Comparison of ENCODE assay signal across 8 cellular contexts in genomic region chr17:75270218-75270965, GRCh38. TPM values are rescaled to one million over a fixed set of nuclear protein-coding genes. Genes with fewer than 3 reads are reported as not detected.
A peak's percentile ranks its signal among the peaks of the same experiment; 100 is the strongest.
DNase-seq lines count a peak whose midpoint lies in the region; ATAC-seq, FAIRE-seq and TF ChIP-seq lines count a peak whose summit lies in the region.

No MANE protein-coding gene starts in this region.

- in situ Hi-C loops in HepG2 (cut with HindIII; ENCODE audit: extremely low pct_ligation_motif_present, low pct_unique_long_range_greater_than_20kb), result no loop called here

- H3K27ac ChIP-seq in AG04450 (ENCODE audit: low read depth, low read length) (peak overlapping the region; percentile 57), HepG2 (ENCODE audit: extremely low read length, insufficient read depth, low read length) (peak overlapping the region; percentile 68)

- BruUV-seq in HepG2 (replicated peaks; lab: Mats Ljungman, UMichigan), result no TSS peak

- TF ChIP-seq RAD21 in HepG2 (CRISPR knock-in tag; IDR thresholded peaks at IDR 0.05), result peak; percentile 85

- TF ChIP-seq EP300 in HepG2 (IDR thresholded peaks at IDR 0.05; ENCODE audit: low read depth in 2 of 2, low read length in 2 of 2) (no peak), HepG2 (CRISPR knock-in tag; IDR thresholded peaks at IDR 0.05; ENCODE audit: borderline replicate concordance) (no peak)

- CTCF ChIA-PET in AG04450 (lab: Charles Lee) (interaction anchor here (0.5 to 4.5 kb wide), 47 partner anchors 9 to 309 kb away, joined by 3 to 70 read pairs (median 4); partner anchors contain the start of genes GGA3, GRB2, MRPS7 and SLC25A19), HepG2 (lab: Yijun Ruan, JAX; ENCODE audit: low intra/inter-chr PET ratio, low total read pairs) (interaction anchor here (0.9 to 1.2 kb wide), 3 partner anchors 18 to 142 kb away, joined by 3 to 4 read pairs (median 3); partner anchors contain the start of gene SLC25A19)

- H3K27me3 ChIP-seq in AG04450 (ENCODE audit: control insufficient read depth, insufficient read depth, low read length) (no peaks in the 10 kb centered on the region), HepG2 (ENCODE audit: control insufficient read depth in 1 of 2, insufficient read depth in 2 of 2, low read length in 2 of 2) (no peaks in the 10 kb centered on the region)

- peaks cover 12 to 33% of the 10 kb centered on the region in 2 experiments for H3K36me3 ChIP-seq in HepG2 (replicated peaks in 1 of 2; ENCODE audit: control insufficient read depth in 1 of 2, insufficient read depth in 2 of 2, low read length in 2 of 2)

- FAIRE-seq in HepG2 (lab: Jason Lieb, UNC), result peak; percentile 79

- peak; percentile 53 for TF ChIP-seq CTCF in AG04450 (IDR thresholded peaks at IDR 0.05; ENCODE audit: low read depth, low read length)
- TF ChIP-seq CTCF in HepG2 (CRISPR knock-in tag; IDR thresholded peaks at IDR 0.05), result peak; percentile 91

- peaks cover 43% of the 10 kb centered on the region for H3K4me1 ChIP-seq in HepG2 (ENCODE audit: insufficient read depth, low read length)

- 0% methylated on average over 9 of the region's 47 CpGs for WGBS in HepG2 (ENCODE audit: low lambda C conversion rate)

- H3K4me3 ChIP-seq in AG04450 (ENCODE audit: low read depth, low read length) (peak overlapping the region; percentile 78), HepG2 (replicated peaks in 1 of 3; ENCODE audit: insufficient read depth in 1 of 3, low read depth in 2 of 3, low read length in 3 of 3) (peak overlapping the region; percentile 91 to 98 (median 94))

- DNase-seq in AG04450 (ENCODE audit: low read depth, low spot score) (no peak), NCI-H2227 (lab: John Stamatoyannopoulos, UW; ENCODE audit: unreplicated experiment) (peak; percentile 73), dedifferentiated amniotic fluid mesenchymal stem cell (ENCODE audit: extremely low spot score) (peak; percentile 55), HepG2 (ENCODE audit: low spot score) (peak; percentile 88)
- peak; percentile 20 for DNase-seq in stimulated activated CD8-positive, alpha-beta memory T cell treated with anti-CD3 and anti-CD28 coated beads, Interleukin-12 subunit alpha, Interleukin-12 subunit beta, amount 100 ng/mL, for 1 hour (ENCODE audit: low read depth)

- H3K79me2 ChIP-seq in HepG2 (ENCODE audit: insufficient read depth, low read length), result peaks cover 6% of the 10 kb centered on the region

- no peak overlapping the region for H2AFZ ChIP-seq in HepG2 (ENCODE audit: low read length)

- H3K9me3 ChIP-seq in AG04450 (ENCODE audit: control insufficient read depth, insufficient read depth, low read length) (no peaks in the 10 kb centered on the region; the same call in 1 of the 2 replicates), HepG2 (ENCODE audit: low read length) (no peaks in the 10 kb centered on the region)

- H3K4me2 ChIP-seq in HepG2 (ENCODE audit: low read depth, low read length), result peak overlapping the region; percentile 94

- peak; percentile 59 to 72; a peak in 3 of 4 replicates for TF ChIP-seq POLR2A in HepG2 (IDR thresholded peaks at IDR 0.05; ENCODE audit: insufficient read depth in 1 of 2, low read depth in 2 of 2, low read length in 2 of 2)

- no peaks in the 10 kb centered on the region for H4K20me1 ChIP-seq in HepG2 (ENCODE audit: insufficient read depth, low read length)

- peak; percentile 34 for ATAC-seq in GM18502 (IDR thresholded peaks at IDR 0.05; ENCODE audit: poor library complexity, unreplicated experiment)
- ATAC-seq in HG02943 (IDR thresholded peaks at IDR 0.05; ENCODE audit: low read depth, unreplicated experiment), result peak; percentile 33
- ATAC-seq in activated CD4-positive, CD25-positive, alpha-beta regulatory T cell treated with anti-CD3 and anti-CD28 coated beads, Interleukin-2, amount 50 U/mL, for 24 hours, result peak; percentile 32 to 42
- ATAC-seq in HepG2, result peak; percentile 71

- peak overlapping the region; percentile 83 for H3K9ac ChIP-seq in HepG2 (ENCODE audit: insufficient read depth, low read depth, low read length)

- POLR2A ChIA-PET in AG04450 (lab: Yijun Ruan, JAX), result interaction anchor here (0.6 to 3.1 kb wide), 9 partner anchors 9 to 612 kb away, joined by 3 to 29 read pairs (median 4); partner anchors contain the start of genes GGA3, GRB2, MRPS7 and NUP85
- POLR2A ChIA-PET in HepG2 (lab: Yijun Ruan, JAX), result interaction anchor here (0.6 to 6.6 kb wide), 28 partner anchors 9 to 241 kb away, joined by 3 to 93 read pairs (median 4); partner anchors contain the start of genes GGA3, GRB2, JPT1 and MRPS7

- intact Hi-C loops in HepG2 (cut with micrococcal nuclease; ENCODE audit: unreplicated experiment), result loop anchor here (1.0 to 2.0 kb wide), 3 partner anchors 39 to 142 kb away; partner anchors contain the start of gene GRB2

RNA-seq across cellular contexts. Expression of gene MIF4GD, which starts 0.6 kb away (rescaled TPM):
- polyA plus RNA-seq in AG04450 (2011; rRNA removed), result 6.0 and 6.9 TPM in 2 replicates
- 4.3 and 4.7 TPM in 2 replicates for polyA minus RNA-seq in AG04450 (2011; rRNA and poly(A)+ RNA removed)
- 12.4 and 14.0 TPM in 2 replicates for total RNA-seq in HepG2 (2016; rRNA removed; fragmentation: Illumina TruSeq; extraction: Trizol)
- 14.9 and 19.4 TPM in 2 replicates for total RNA-seq in HepG2 (2016; cell fraction: cytosol; rRNA removed; fragmentation: Illumina TruSeq; extraction: Trizol; ENCODE audit: low read depth)
- total RNA-seq in HepG2 (2016; cell fraction: insoluble cytoplasmic fraction; rRNA removed; fragmentation: Illumina TruSeq; extraction: Trizol), result 12.4 and 12.8 TPM in 2 replicates
- total RNA-seq in HepG2 (2016; cell fraction: membrane; rRNA removed; fragmentation: Illumina TruSeq; extraction: Trizol), result 20.2 and 27.4 TPM in 2 replicates
- total RNA-seq in HepG2 (2016; cell fraction: nucleus; rRNA removed; fragmentation: Illumina TruSeq; extraction: Trizol), result 7.5 and 8.5 TPM in 2 replicates
- 28.0 and 28.5 TPM in 2 replicates for polyA plus RNA-seq in HepG2 (2011; rRNA removed)
- 30.7 and 36.9 TPM in 2 replicates for polyA plus RNA-seq in HepG2 (2011; cell fraction: cytosol; rRNA removed)
- 22.5 and 28.6 TPM in 2 replicates for polyA plus RNA-seq in HepG2 (2011; cell fraction: nucleus; rRNA removed)
- 16.1 and 23.1 TPM in 2 replicates for polyA plus RNA-seq in HepG2 (2012)
- 24.3 and 26.9 TPM in 2 replicates for polyA plus RNA-seq in HepG2 (2016; cell fraction: cytosol; fragmentation: Illumina TruSeq; extraction: Trizol; ENCODE audit: low read depth)
- 14.3 and 16.3 TPM in 2 replicates for polyA plus RNA-seq in HepG2 (2016; cell fraction: insoluble cytoplasmic fraction; fragmentation: Illumina TruSeq; extraction: Trizol; ENCODE audit: low read depth)
- polyA plus RNA-seq in HepG2 (2016; cell fraction: membrane; fragmentation: Illumina TruSeq; extraction: Trizol; ENCODE audit: low read depth), result 22.6 and 27.4 TPM in 2 replicates
- polyA plus RNA-seq in HepG2 (2016; cell fraction: nucleus; fragmentation: Illumina TruSeq; extraction: Trizol; ENCODE audit: insufficient read depth, low read depth), result 16.3 and 18.0 TPM in 2 replicates
- polyA minus RNA-seq in HepG2 (2011; rRNA and poly(A)+ RNA removed; ENCODE audit: low replicate concordance), result 36.9 and 56.1 TPM in 2 replicates
- 8.3 and 10.2 TPM in 2 replicates for polyA minus RNA-seq in HepG2 (2011; cell fraction: cytosol; rRNA and poly(A)+ RNA removed)
- polyA minus RNA-seq in HepG2 (2011; cell fraction: nucleus; rRNA and poly(A)+ RNA removed), result 6.3 and 6.7 TPM in 2 replicates

RNA-seq across cellular contexts. Expression of gene MRPS7, which starts 8.7 kb away (rescaled TPM):
- polyA plus RNA-seq in AG04450 (2011; rRNA removed) (53.8 and 62.6 TPM in 2 replicates), HepG2 (2011; rRNA removed) (94.2 and 97.0 TPM in 2 replicates)
- 28.8 and 29.8 TPM in 2 replicates for polyA minus RNA-seq in AG04450 (2011; rRNA and poly(A)+ RNA removed)
- total RNA-seq in HepG2 (2016; rRNA removed; fragmentation: Illumina TruSeq; extraction: Trizol), result 162 and 184 TPM in 2 replicates
- total RNA-seq in HepG2 (2016; cell fraction: cytosol; rRNA removed; fragmentation: Illumina TruSeq; extraction: Trizol; ENCODE audit: low read depth), result 134 and 137 TPM in 2 replicates
- total RNA-seq in HepG2 (2016; cell fraction: insoluble cytoplasmic fraction; rRNA removed; fragmentation: Illumina TruSeq; extraction: Trizol), result 167 and 201 TPM in 2 replicates
- 80.5 and 88.4 TPM in 2 replicates for total RNA-seq in HepG2 (2016; cell fraction: membrane; rRNA removed; fragmentation: Illumina TruSeq; extraction: Trizol)
- 68.8 and 73.8 TPM in 2 replicates for total RNA-seq in HepG2 (2016; cell fraction: nucleus; rRNA removed; fragmentation: Illumina TruSeq; extraction: Trizol)
- polyA plus RNA-seq in HepG2 (2011; cell fraction: cytosol; rRNA removed), result 87.2 and 95.5 TPM in 2 replicates
- polyA plus RNA-seq in HepG2 (2011; cell fraction: nucleus; rRNA removed), result 63.3 and 73.0 TPM in 2 replicates
- polyA plus RNA-seq in HepG2 (2012), result 72.9 and 76.0 TPM in 2 replicates
- polyA plus RNA-seq in HepG2 (2016; cell fraction: cytosol; fragmentation: Illumina TruSeq; extraction: Trizol; ENCODE audit: low read depth), result 45.6 and 49.3 TPM in 2 replicates
- polyA plus RNA-seq in HepG2 (2016; cell fraction: insoluble cytoplasmic fraction; fragmentation: Illumina TruSeq; extraction: Trizol; ENCODE audit: low read depth), result 166 and 186 TPM in 2 replicates
- 55.3 and 55.7 TPM in 2 replicates for polyA plus RNA-seq in HepG2 (2016; cell fraction: membrane; fragmentation: Illumina TruSeq; extraction: Trizol; ENCODE audit: low read depth)
- polyA plus RNA-seq in HepG2 (2016; cell fraction: nucleus; fragmentation: Illumina TruSeq; extraction: Trizol; ENCODE audit: insufficient read depth, low read depth), result 89.9 and 111 TPM in 2 replicates
- 59.7 and 76.4 TPM in 2 replicates for polyA minus RNA-seq in HepG2 (2011; rRNA and poly(A)+ RNA removed; ENCODE audit: low replicate concordance)
- polyA minus RNA-seq in HepG2 (2011; cell fraction: cytosol; rRNA and poly(A)+ RNA removed), result 39.8 and 44.1 TPM in 2 replicates
- 72.5 and 79.3 TPM in 2 replicates for polyA minus RNA-seq in HepG2 (2011; cell fraction: nucleus; rRNA and poly(A)+ RNA removed)

RNA-seq across cellular contexts. Expression of gene GGA3, which starts 9.0 kb away (rescaled TPM):
- polyA plus RNA-seq in AG04450 (2011; rRNA removed) (25.0 and 25.8 TPM in 2 replicates), HepG2 (2011; rRNA removed) (43.7 and 50.1 TPM in 2 replicates)
- 39.5 and 50.0 TPM in 2 replicates for polyA minus RNA-seq in AG04450 (2011; rRNA and poly(A)+ RNA removed)
- total RNA-seq in HepG2 (2016; rRNA removed; fragmentation: Illumina TruSeq; extraction: Trizol), result 20.9 and 28.4 TPM in 2 replicates
- total RNA-seq in HepG2 (2016; cell fraction: cytosol; rRNA removed; fragmentation: Illumina TruSeq; extraction: Trizol; ENCODE audit: low read depth), result 27.6 and 36.0 TPM in 2 replicates
- total RNA-seq in HepG2 (2016; cell fraction: insoluble cytoplasmic fraction; rRNA removed; fragmentation: Illumina TruSeq; extraction: Trizol), result 19.3 and 27.1 TPM in 2 replicates
- 16.9 and 18.9 TPM in 2 replicates for total RNA-seq in HepG2 (2016; cell fraction: membrane; rRNA removed; fragmentation: Illumina TruSeq; extraction: Trizol)
- 36.9 and 38.2 TPM in 2 replicates for total RNA-seq in HepG2 (2016; cell fraction: nucleus; rRNA removed; fragmentation: Illumina TruSeq; extraction: Trizol)
- 13.5 and 14.0 TPM in 2 replicates for polyA plus RNA-seq in HepG2 (2011; cell fraction: cytosol; rRNA removed)
- 250 and 284 TPM in 2 replicates for polyA plus RNA-seq in HepG2 (2011; cell fraction: nucleus; rRNA removed)
- 35.6 and 46.6 TPM in 2 replicates for polyA plus RNA-seq in HepG2 (2012)
- polyA plus RNA-seq in HepG2 (2016; cell fraction: cytosol; fragmentation: Illumina TruSeq; extraction: Trizol; ENCODE audit: low read depth), result 2.6 and 2.9 TPM in 2 replicates
- 14.5 and 18.7 TPM in 2 replicates for polyA plus RNA-seq in HepG2 (2016; cell fraction: insoluble cytoplasmic fraction; fragmentation: Illumina TruSeq; extraction: Trizol; ENCODE audit: low read depth)
- polyA plus RNA-seq in HepG2 (2016; cell fraction: membrane; fragmentation: Illumina TruSeq; extraction: Trizol; ENCODE audit: low read depth), result 7.5 and 8.4 TPM in 2 replicates
- polyA plus RNA-seq in HepG2 (2016; cell fraction: nucleus; fragmentation: Illumina TruSeq; extraction: Trizol; ENCODE audit: insufficient read depth, low read depth), result 131 and 138 TPM in 2 replicates
- polyA minus RNA-seq in HepG2 (2011; rRNA and poly(A)+ RNA removed; ENCODE audit: low replicate concordance), result 45.8 and 47.5 TPM in 2 replicates
- polyA minus RNA-seq in HepG2 (2011; cell fraction: cytosol; rRNA and poly(A)+ RNA removed), result 11.4 and 16.5 TPM in 2 replicates
- polyA minus RNA-seq in HepG2 (2011; cell fraction: nucleus; rRNA and poly(A)+ RNA removed), result 60.0 and 81.4 TPM in 2 replicates

RNA-seq across cellular contexts. Expression of gene SLC25A19, which starts 18.8 kb away (rescaled TPM):
- 3.5 and 4.4 TPM in 2 replicates for polyA plus RNA-seq in AG04450 (2011; rRNA removed)
- polyA minus RNA-seq in AG04450 (2011; rRNA and poly(A)+ RNA removed), result 3.6 and 4.7 TPM in 2 replicates
- 41.4 and 42.2 TPM in 2 replicates for total RNA-seq in HepG2 (2016; rRNA removed; fragmentation: Illumina TruSeq; extraction: Trizol)
- 27.2 and 31.3 TPM in 2 replicates for total RNA-seq in HepG2 (2016; cell fraction: cytosol; rRNA removed; fragmentation: Illumina TruSeq; extraction: Trizol; ENCODE audit: low read depth)
- total RNA-seq in HepG2 (2016; cell fraction: insoluble cytoplasmic fraction; rRNA removed; fragmentation: Illumina TruSeq; extraction: Trizol), result 37.5 and 41.8 TPM in 2 replicates
- total RNA-seq in HepG2 (2016; cell fraction: membrane; rRNA removed; fragmentation: Illumina TruSeq; extraction: Trizol), result 45.2 and 53.1 TPM in 2 replicates
- 24.9 and 25.1 TPM in 2 replicates for total RNA-seq in HepG2 (2016; cell fraction: nucleus; rRNA removed; fragmentation: Illumina TruSeq; extraction: Trizol)
- 24.4 and 27.7 TPM in 2 replicates for polyA plus RNA-seq in HepG2 (2011; rRNA removed)
- polyA plus RNA-seq in HepG2 (2011; cell fraction: cytosol; rRNA removed), result 26.0 and 29.6 TPM in 2 replicates
- 33.6 and 35.5 TPM in 2 replicates for polyA plus RNA-seq in HepG2 (2011; cell fraction: nucleus; rRNA removed)
- 16.6 and 24.7 TPM in 2 replicates for polyA plus RNA-seq in HepG2 (2012)
- polyA plus RNA-seq in HepG2 (2016; cell fraction: cytosol; fragmentation: Illumina TruSeq; extraction: Trizol; ENCODE audit: low read depth), result 24.2 and 31.6 TPM in 2 replicates
- polyA plus RNA-seq in HepG2 (2016; cell fraction: insoluble cytoplasmic fraction; fragmentation: Illumina TruSeq; extraction: Trizol; ENCODE audit: low read depth), result 47.0 and 51.5 TPM in 2 replicates
- polyA plus RNA-seq in HepG2 (2016; cell fraction: membrane; fragmentation: Illumina TruSeq; extraction: Trizol; ENCODE audit: low read depth), result 34.4 and 46.3 TPM in 2 replicates
- polyA plus RNA-seq in HepG2 (2016; cell fraction: nucleus; fragmentation: Illumina TruSeq; extraction: Trizol; ENCODE audit: insufficient read depth, low read depth), result 42.3 and 47.3 TPM in 2 replicates
- polyA minus RNA-seq in HepG2 (2011; rRNA and poly(A)+ RNA removed; ENCODE audit: low replicate concordance), result 17.3 and 57.6 TPM in 2 replicates
- 9.2 and 11.1 TPM in 2 replicates for polyA minus RNA-seq in HepG2 (2011; cell fraction: cytosol; rRNA and poly(A)+ RNA removed)
- 14.4 and 14.5 TPM in 2 replicates for polyA minus RNA-seq in HepG2 (2011; cell fraction: nucleus; rRNA and poly(A)+ RNA removed)
